In the genomic region with DNA sequence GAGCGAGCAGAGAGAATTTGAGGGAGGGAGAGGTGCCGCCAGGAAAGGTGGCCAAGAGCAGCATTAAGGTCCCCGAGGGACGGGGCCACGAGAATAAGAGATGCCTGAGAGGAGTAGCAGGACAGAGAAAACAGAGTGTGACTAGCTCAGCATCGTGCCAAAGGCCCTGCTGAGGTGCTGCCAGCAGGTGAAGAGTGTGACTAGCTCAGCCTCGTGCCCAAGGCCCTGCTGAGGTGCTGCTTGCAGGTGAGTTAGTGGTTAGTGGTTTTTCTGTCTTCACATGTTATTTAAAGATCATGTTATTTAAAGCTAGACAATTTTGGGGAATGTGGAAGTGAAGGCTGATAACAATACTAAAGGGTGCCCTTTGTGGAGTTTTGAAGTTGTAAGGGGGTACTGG, we compare ENCODE assay signal across 24 cellular contexts.
"Had no signal": no experiment of that assay in that cellular context is flagged by ENCODE, and none has a peak within 500 bp of the region (broad histone marks: within the 10 kb centered on the region; RNA-seq: fewer than 3 reads in every experiment).

No MANE protein-coding gene starts in this region.

- H3K9me3 ChIP-seq: SJSA1 had no signal

- H3K27ac ChIP-seq: HL-60, SJSA1, SK-N-MC had no signal

- H3K4me3 ChIP-seq: SJSA1, SK-N-MC had no signal

- DNase-seq: KBM-7; NCI-H1092; NCI-H1105 treated with DMSO at 0.1 percent for 48 hours; NCI-H1417 treated with DMSO at 0.1 percent for 48 hours; NCI-H146; NCI-H1694 treated with DMSO at 0.1 percent for 48 hours; NCI-H1930; NCI-H2081; NCI-H2107; NCI-H2171 treated with DMSO at 0.1 percent for 48 hours; NCI-H345; NCI-H446 treated with DMSO at 0.1 percent for 48 hours; NCI-H510A treated with DMSO at 0.1 percent for 48 hours; NCI-H526; NCI-H748 treated with DMSO at 0.1 percent for 48 hours; NK-92 treated with Interleukin-12 subunit alpha and Interleukin-12 subunit beta, amount 100 ng/mL, for 24 hours; Right ventricle myocardium superior; RPMI8226; SIG-M5; SW 1271; T-cell had no signal

- H3K36me3 ChIP-seq: SJSA1 had no signal

- H3K27me3 ChIP-seq: SJSA1 had no signal
